ENCODE assay signal across 13 cellular contexts in genomic region chr1:204307334-204307883, GRCh38. TPM values are rescaled to one million over a fixed set of nuclear protein-coding genes. Genes with fewer than 3 reads are reported as not detected.
DNase-seq lines count a peak whose midpoint lies in the region; ATAC-seq and TF ChIP-seq lines count a peak whose summit lies in the region.
"Had no signal": no experiment of that assay in that cellular context is flagged by ENCODE, and none has a peak within 500 bp of the region (broad histone marks: within the 10 kb centered on the region; RNA-seq: fewer than 3 reads in every experiment).

No MANE protein-coding gene starts in this region.

- peak; percentile 37 for DNase-seq in NCI-H1694 treated with DMSO at 0.1 percent for 48 hours (lab: John Stamatoyannopoulos, UW)
- no peak for DNase-seq in NCI-H1694 (lab: John Stamatoyannopoulos, UW)
- DNase-seq in left lobe of liver (ENCODE audit: low spot score), result no peak
- no peak for DNase-seq in transverse colon
- no peak for DNase-seq in activated CD4-positive, alpha-beta T cell treated with anti-CD3 and anti-CD28 coated beads, Interleukin-2, amount 50 U/mL, for 4 hours
- no peak for DNase-seq in activated CD4-positive, alpha-beta T cell treated with anti-CD3 and anti-CD28 coated beads for 48 hours
- DNase-seq in immature natural killer cell, result no peak
- DNase-seq: AML-193; naive thymus-derived CD8-positive, alpha-beta T cell; NK-92 treated with Interleukin-12 subunit alpha and Interleukin-12 subunit beta, amount 100 ng/mL, for 24 hours had no signal

- H3K36me3 ChIP-seq in transverse colon, result no peaks in the 10 kb centered on the region

- no peaks in the 10 kb centered on the region for H3K27me3 ChIP-seq in transverse colon

- in situ Hi-C loops in transverse colon (cut with MboI; ENCODE audit: low pct_ligation_motif_present in 1 of 4, low pct_unique_long_range_greater_than_20kb in 1 of 4, low sequenced_read_pairs in 3 of 4), result no loop called here

- ATAC-seq in left lobe of liver, result peak; percentile 93
- ATAC-seq: naive thymus-derived CD8-positive, alpha-beta T cell had no signal

- WGBS in transverse colon (ENCODE audit: low coverage in 1 of 2), 2 donors, result 57% methylated on average over 12 of the region's 12 CpGs; no CpG with 5 or more reads in 1 of the 2 donors

- no peaks in the 10 kb centered on the region for H3K9me3 Mint-ChIP-seq in brain
- H3K9me3 Mint-ChIP-seq in immature natural killer cell, result no peaks in the 10 kb centered on the region
- H3K9me3 Mint-ChIP-seq: activated T-helper 1 cell treated with anti-CD3 and anti-CD28 coated beads, Interleukin-12 subunit alpha, Interleukin-12 subunit beta, Interleukin-2, Interleukin-4 antibody, amounts not matched to agents 30 ng/mL and 10 ng/mL and 1 ng/mL, durations not matched to agents 14 hours and 24 hours and 36 hours; naive thymus-derived CD8-positive, alpha-beta T cell; stimulated activated naive CD8-positive, alpha-beta T cell treated with anti-CD3 and anti-CD28 coated beads, Interleukin-15, Interleukin-2, amounts not matched to agents 100 ng/mL and 50 ng/mL, for 24 hours had no signal

- H3K4me1 Mint-ChIP-seq in brain (peaks cover 48% of the 10 kb centered on the region), immature natural killer cell (no peaks in the 10 kb centered on the region)
- H3K4me1 Mint-ChIP-seq: naive thymus-derived CD8-positive, alpha-beta T cell had no signal

- peak overlapping the region in 3 of 5 experiments; percentile 18 to 71 (median 67) for H3K27ac Mint-ChIP-seq in brain
- no peak overlapping the region for H3K27ac Mint-ChIP-seq in immature natural killer cell
- H3K27ac Mint-ChIP-seq: activated T-helper 1 cell treated with anti-CD3 and anti-CD28 coated beads, Interleukin-12 subunit alpha, Interleukin-12 subunit beta, Interleukin-2, Interleukin-4 antibody, amounts not matched to agents 30 ng/mL and 10 ng/mL and 1 ng/mL, durations not matched to agents 14 hours and 24 hours and 36 hours; naive thymus-derived CD8-positive, alpha-beta T cell; stimulated activated naive CD8-positive, alpha-beta T cell treated with anti-CD3 and anti-CD28 coated beads, Interleukin-15, Interleukin-2, amounts not matched to agents 100 ng/mL and 50 ng/mL, for 24 hours had no signal

- no peaks in the 10 kb centered on the region for H3K4me1 ChIP-seq in transverse colon

- intact Hi-C loops in transverse colon (cut with DNase I; ENCODE audit: low total_unique reads), result no loop called here

- TF ChIP-seq CTCF in brain (conservative IDR thresholded peaks at IDR 0.05), result no peak
- TF ChIP-seq CTCF in transverse colon (IDR thresholded peaks at IDR 0.05), result no peak

- TF ChIP-seq POLR2A in transverse colon (IDR thresholded peaks at IDR 0.05), result no peak

- peak overlapping the region; percentile 27 to 48 (median 34) for H3K27ac ChIP-seq in transverse colon

- no peaks in the 10 kb centered on the region for H3K9me3 ChIP-seq in transverse colon

- TF ChIP-seq EP300 in transverse colon (IDR thresholded peaks at IDR 0.05; ENCODE audit: low read depth), result no peak

- H3K4me3 ChIP-seq in transverse colon, result no peak overlapping the region

- H3K36me3 Mint-ChIP-seq in brain (peaks cover 6% of the 10 kb centered on the region), immature natural killer cell (no peaks in the 10 kb centered on the region)
- H3K36me3 Mint-ChIP-seq: naive thymus-derived CD8-positive, alpha-beta T cell had no signal

- H3K4me3 Mint-ChIP-seq in brain (peak overlapping the region in 4 of 5 experiments; percentile 31 to 86 (median 68)), immature natural killer cell (no peak overlapping the region)
- H3K4me3 Mint-ChIP-seq: activated T-helper 1 cell treated with anti-CD3 and anti-CD28 coated beads, Interleukin-12 subunit alpha, Interleukin-12 subunit beta, Interleukin-2, Interleukin-4 antibody, amounts not matched to agents 30 ng/mL and 10 ng/mL and 1 ng/mL, durations not matched to agents 14 hours and 24 hours and 36 hours; naive thymus-derived CD8-positive, alpha-beta T cell; stimulated activated naive CD8-positive, alpha-beta T cell treated with anti-CD3 and anti-CD28 coated beads, Interleukin-15, Interleukin-2, amounts not matched to agents 100 ng/mL and 50 ng/mL, for 24 hours had no signal

- H3K27me3 Mint-ChIP-seq in brain (peaks cover 40% of the 10 kb centered on the region), immature natural killer cell (ENCODE audit: low read depth in 3 of 3) (peaks cover 3 to 15% (median 4%) of the 10 kb centered on the region in 3 donors)

RNA-seq across cellular contexts. Expression of gene PLEKHA6, which starts 52.3 kb away (rescaled TPM):
- polyA plus RNA-seq in brain (ENCODE audit: insufficient read depth, low read depth, low replicate concordance) (27.8 TPM), immature natural killer cell (not detected)
- total RNA-seq in left lobe of liver (28.8 TPM), transverse colon (100 to 1,000 TPM in 1 of 4 donors, 10 to 100 TPM in 3; 58.7 to 209 (median 97.9) TPM)

Comparison
In these comparisons a context has a peak if more than half of its experiments do, and no peak if none do; other contexts are left out.
1. H3K27ac Mint-ChIP-seq: peak in brain (3 of 5); none in immature natural killer cell (0 of 6).
2. H3K4me3 Mint-ChIP-seq: peak in brain (4 of 5); none in immature natural killer cell (0 of 5).